ENCODE assay signal across 7 cellular contexts in the genomic region with DNA sequence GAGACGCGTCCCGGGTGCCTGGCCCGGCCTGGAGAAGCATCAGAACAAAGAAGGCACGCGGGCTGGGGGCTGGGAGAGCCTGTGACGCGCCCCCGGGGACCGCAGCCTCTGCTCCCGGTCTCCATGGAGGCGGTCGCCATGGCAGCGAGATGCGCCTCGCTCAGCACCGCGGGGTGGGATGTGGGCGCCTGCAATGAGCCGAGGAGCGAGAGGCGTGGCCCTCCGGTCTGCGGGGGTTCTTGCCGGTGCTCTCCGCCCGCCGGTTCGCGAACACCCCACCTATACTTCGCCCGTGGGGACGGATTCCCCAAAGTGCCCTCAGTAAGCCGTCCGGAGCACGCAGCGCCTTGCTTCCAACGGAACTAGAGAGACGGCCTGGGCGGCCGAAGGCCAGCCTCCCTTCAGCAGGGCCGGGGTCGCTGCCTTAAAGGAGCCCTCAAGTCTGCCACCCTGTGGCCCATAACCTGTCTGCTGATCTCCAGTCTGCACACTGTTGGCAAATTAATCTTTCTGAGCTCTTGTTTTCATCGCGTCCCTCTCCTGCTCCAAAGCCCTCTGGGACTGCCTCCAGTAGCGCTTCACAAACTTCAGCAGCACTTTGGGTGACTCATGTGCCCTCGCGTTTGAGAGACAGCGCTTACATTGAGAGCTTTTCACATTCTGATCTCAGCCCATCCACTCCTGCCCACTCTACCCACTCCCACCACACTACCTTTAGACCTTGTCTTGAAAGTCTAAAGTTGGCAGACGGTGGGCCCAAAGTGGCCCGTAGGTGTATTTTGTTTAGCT. TPM values are rescaled to one million over a fixed set of nuclear protein-coding genes. Genes with fewer than 3 reads are reported as not detected.
DNase-seq lines count a peak whose midpoint lies in the region; ATAC-seq, FAIRE-seq and TF ChIP-seq lines count a peak whose summit lies in the region.

No MANE protein-coding gene starts in this region.

- peak; percentile 63 for TF ChIP-seq CTCF in GM13977 (IDR thresholded peaks at IDR 0.05; ENCODE audit: extremely low read depth, insufficient read depth, missing control alignments)
- peak; percentile 13; the same call in 1 of the 2 replicates for TF ChIP-seq CTCF in WI38 (IDR thresholded peaks at IDR 0.05; ENCODE audit: low read depth, low read length)
- peak; percentile 58 for TF ChIP-seq CTCF in bronchial epithelial cell (IDR thresholded peaks at IDR 0.05; ENCODE audit: insufficient read depth, low read length, severe bottlenecking)

- no peaks in the 10 kb centered on the region for H3K27me3 ChIP-seq in bronchial epithelial cell (ENCODE audit: control insufficient read depth, insufficient read depth, low read length)

- peak; percentile 73 for FAIRE-seq in bronchial epithelial cell (lab: Jason Lieb, UNC)

- DNase-seq in GM13977 (ENCODE audit: low spot score) (peak; percentile 84), NCI-H2196 (lab: John Stamatoyannopoulos, UW; ENCODE audit: unreplicated experiment) (peak; percentile 75), bronchial epithelial cell (ENCODE audit: low read depth) (peak; percentile 78), islet precursor cell (peak; percentile 89)
- peak; percentile 49 to 72 (median 71) for DNase-seq in stimulated activated CD4-positive, alpha-beta T cell treated with anti-CD3 and anti-CD28 coated beads, Interleukin-12 subunit alpha, Interleukin-12 subunit beta, amount 100 ng/mL, for 48 hours (ENCODE audit: low read depth in 2 of 3, low spot score in 1 of 3)

- peak; percentile 45 for ATAC-seq in HG02943 (IDR thresholded peaks at IDR 0.05; ENCODE audit: low read depth, unreplicated experiment)

- in situ Hi-C loops in GM13977 (cut with MboI; ENCODE audit: low pct_unique_long_range_greater_than_20kb, low sequenced_read_pairs, unreplicated experiment): no loop called here

- H3K36me3 ChIP-seq in bronchial epithelial cell (ENCODE audit: control insufficient read depth, insufficient read depth, low read length): no peaks in the 10 kb centered on the region

- peak overlapping the region; percentile 70 for H3K4me3 ChIP-seq in WI38 (ENCODE audit: low read depth, low read length)
- peak overlapping the region; percentile 84 for H3K4me3 ChIP-seq in bronchial epithelial cell (ENCODE audit: low read depth, low read length)

RNA-seq across cellular contexts. Expression of gene ADISSP, which starts 1.0 kb away (rescaled TPM):
- 15.0 and 15.4 TPM in 2 replicates for total RNA-seq in bronchial epithelial cell

RNA-seq across cellular contexts. Expression of gene SPEF1, which starts 12.7 kb away (rescaled TPM):
- under 0.01 TPM in 1 of 2 replicates, not detected in the other for total RNA-seq in bronchial epithelial cell

RNA-seq across cellular contexts. Expression of gene CENPB, which starts 18.0 kb away (rescaled TPM):
- 67.8 and 87.4 TPM in 2 replicates for total RNA-seq in bronchial epithelial cell

RNA-seq across cellular contexts. Expression of gene CDC25B, which starts 27.6 kb away (rescaled TPM):
- 7.6 and 17.9 TPM in 2 replicates for total RNA-seq in bronchial epithelial cell

RNA-seq across cellular contexts. Expression of gene HSPA12B, which starts 36.1 kb away (rescaled TPM):
- not detected in 2 replicates for total RNA-seq in bronchial epithelial cell

Comparison
In these comparisons a context has a peak if more than half of its experiments do, and no peak if none do; other contexts are left out.
1. Peak in every context shown above with its lines: DNase-seq, ATAC-seq and H3K4me3 ChIP-seq.
2. CTCF ChIP-seq: peak in every context shown above with its lines; median percentile 63 in GM13977; 58 in bronchial epithelial cell; 13 in WI38.